In genomic region chr2:141386168-141386567, GRCh38 we compare ENCODE assay signal across 24 cellular contexts.
A peak's percentile ranks its signal among the peaks of the same experiment; 100 is the strongest.
DNase-seq lines count a peak whose midpoint lies in the region; ATAC-seq, FAIRE-seq and TF ChIP-seq lines count a peak whose summit lies in the region.
"Had no signal": no experiment of that assay in that cellular context is flagged by ENCODE, and none has a peak within 500 bp of the region (broad histone marks: within the 10 kb centered on the region; RNA-seq: fewer than 3 reads in every experiment).

No MANE protein-coding gene starts in this region.

- H2AK9ac ChIP-seq in IMR-90 (replicated peaks; ENCODE audit: low read depth, low read length, poor library complexity), result no peak overlapping the region

- no peak overlapping the region for H2AK5ac ChIP-seq in IMR-90 (ENCODE audit: low read depth, low read length)

- H2AFZ ChIP-seq in HepG2 (ENCODE audit: low read length), result no peak overlapping the region
- no peak overlapping the region for H2AFZ ChIP-seq in IMR-90 (replicated peaks; ENCODE audit: low read length, poor library complexity)

- H4K91ac ChIP-seq in IMR-90 (ENCODE audit: insufficient read depth, low read depth, low read length), result no peak overlapping the region

- TF ChIP-seq POLR2A in HepG2 (IDR thresholded peaks at IDR 0.05; ENCODE audit: insufficient read depth in 1 of 2, low read depth in 2 of 2, low read length in 2 of 2), result no peak
- TF ChIP-seq POLR2A in right lobe of liver (IDR thresholded peaks at IDR 0.05), result no peak
- no peak for TF ChIP-seq POLR2A in IMR-90 (IDR thresholded peaks at IDR 0.05; ENCODE audit: low read depth, low read length)

- POLR2A ChIA-PET in HepG2 (lab: Yijun Ruan, JAX), result no interaction called here
- POLR2A ChIA-PET in IMR-90 (lab: Charles Lee; ENCODE audit: unreplicated experiment), result no interaction called here

- no peak for TF ChIP-seq CTCF in HepG2 (CRISPR knock-in tag; IDR thresholded peaks at IDR 0.05)
- TF ChIP-seq CTCF in right lobe of liver (IDR thresholded peaks at IDR 0.05), result no peak
- TF ChIP-seq CTCF in IMR-90 (conservative IDR thresholded peaks at IDR 0.05; ENCODE audit: low read depth, low read length), result no peak

- in situ Hi-C loops in HepG2 (cut with HindIII; ENCODE audit: extremely low pct_ligation_motif_present, low pct_unique_long_range_greater_than_20kb) (no loop called here), IMR-90 (cut with MboI; ENCODE audit: low sequenced_read_pairs) (no loop called here), HAP-1 (cut with MboI; ENCODE audit: low sequenced_read_pairs) (no loop called here)

- H3K18ac ChIP-seq in IMR-90 (ENCODE audit: low read depth, low read length), result no peak overlapping the region

- CTCF ChIA-PET in HepG2 (lab: Yijun Ruan, JAX; ENCODE audit: low intra/inter-chr PET ratio, low total read pairs), result no interaction called here
- CTCF ChIA-PET in IMR-90 (lab: Yijun Ruan, JAX), result no interaction called here

- H3K56ac ChIP-seq in IMR-90 (ENCODE audit: extremely low read depth, insufficient read depth, low read length), result no peak overlapping the region

- dilution Hi-C loops in IMR-90 (cut with HindIII; ENCODE audit: low sequenced_read_pairs, unreplicated experiment), result no loop called here

- no peak for TF ChIP-seq RAD21 in HepG2 (CRISPR knock-in tag; IDR thresholded peaks at IDR 0.05)
- TF ChIP-seq RAD21 in IMR-90 (IDR thresholded peaks at IDR 0.05; ENCODE audit: low read length), result no peak

- H3K4me2 ChIP-seq in HepG2 (ENCODE audit: low read depth, low read length) (no peak overlapping the region), IMR-90 (ENCODE audit: low read depth, low read length) (no peak overlapping the region)
- H3K4me2 ChIP-seq: BLaER1 had no signal

- no peak overlapping the region for H2BK5ac ChIP-seq in IMR-90 (ENCODE audit: low read depth, low read length, poor library complexity, severe bottlenecking)

- ATAC-seq in HepG2 (no peak), right lobe of liver (no peak), IMR-90 (ENCODE audit: low read depth) (no peak)
- ATAC-seq: GM12878 had no signal

- H3K36me3 ChIP-seq in HepG2 (replicated peaks in 1 of 2; ENCODE audit: control insufficient read depth in 1 of 2, insufficient read depth in 2 of 2, low read length in 2 of 2), result no peaks in the 10 kb centered on the region
- no peaks in the 10 kb centered on the region for H3K36me3 ChIP-seq in right lobe of liver
- no peaks in the 10 kb centered on the region for H3K36me3 ChIP-seq in IMR-90 (ENCODE audit: control insufficient read depth, insufficient read depth, low read length)
- no peaks in the 10 kb centered on the region for H3K36me3 ChIP-seq in HAP-1 (replicated peaks)
- H3K36me3 ChIP-seq: BE2C, BLaER1 had no signal

- H3K4ac ChIP-seq in IMR-90 (ENCODE audit: low read depth, low read length), result no peak overlapping the region

- intact Hi-C loops in HepG2 (cut with micrococcal nuclease; ENCODE audit: unreplicated experiment), result no loop called here
- intact Hi-C loops in right lobe of liver (cut with DNase I), result no loop called here
- intact Hi-C loops in IMR-90 (cut with micrococcal nuclease), result no loop called here

- H3K27ac ChIP-seq in HepG2 (ENCODE audit: extremely low read length, insufficient read depth, low read length) (no peak overlapping the region), right lobe of liver (no peak overlapping the region), IMR-90 (ENCODE audit: insufficient read depth, low read length) (no peak overlapping the region)
- H3K27ac ChIP-seq: 22Rv1, BLaER1 had no signal

- FAIRE-seq in HepG2 (lab: Jason Lieb, UNC), result no peak
- FAIRE-seq: GM12878, GM12892, GM18507 had no signal

- H3K79me2 ChIP-seq in HepG2 (ENCODE audit: insufficient read depth, low read length), result no peaks in the 10 kb centered on the region

- BruUV-seq in HepG2 (replicated peaks; lab: Mats Ljungman, UMichigan), result no TSS peak
- BruUV-seq in IMR-90 (replicated peaks; lab: Mats Ljungman, UMichigan), result no TSS peak

- H3K27me3 ChIP-seq in HepG2 (ENCODE audit: control insufficient read depth in 1 of 2, insufficient read depth in 2 of 2, low read length in 2 of 2), result no peaks in the 10 kb centered on the region
- H3K27me3 ChIP-seq in right lobe of liver, result no peaks in the 10 kb centered on the region
- no peaks in the 10 kb centered on the region for H3K27me3 ChIP-seq in IMR-90 (ENCODE audit: control insufficient read depth, insufficient read depth, low read length)
- no peaks in the 10 kb centered on the region for H3K27me3 ChIP-seq in HAP-1 (ENCODE audit: low read depth)
- H3K27me3 ChIP-seq: BE2C, BLaER1 had no signal

- H3K9ac ChIP-seq in HepG2 (ENCODE audit: insufficient read depth, low read depth, low read length) (no peak overlapping the region), IMR-90 (ENCODE audit: low read depth, low read length) (no peak overlapping the region)
- H3K9ac ChIP-seq: BLaER1 had no signal

- no peak overlapping the region for H4K8ac ChIP-seq in IMR-90 (ENCODE audit: low read depth in 2 of 2, low read length in 2 of 2)

- DNase-seq in HepG2 (ENCODE audit: low spot score), result no peak
- DNase-seq in right lobe of liver, result no peak
- no peak for DNase-seq in IMR-90
- DNase-seq in NCI-H2171 treated with DMSO at 0.1 percent for 48 hours (lab: John Stamatoyannopoulos, UW), result no peak
- DNase-seq in HAP-1 (ENCODE audit: low spot score in 2 of 2), result no peak
- DNase-seq: ACHN; BE2C; C1 segment of cervical spinal cord; CD4-positive, alpha-beta memory T cell; CD4-positive, CD25-positive, alpha-beta regulatory T cell; CD8-positive, alpha-beta memory T cell; COR-L47; DMS 273 treated with DMSO at 0.1 percent for 48 hours; DMS153; DMS53; DMS79; DND-41; EL; GDM1 had no signal

- H4K20me1 ChIP-seq in HepG2 (ENCODE audit: insufficient read depth, low read length), result no peaks in the 10 kb centered on the region
- H4K20me1 ChIP-seq in IMR-90 (ENCODE audit: insufficient read depth, low read length), result no peaks in the 10 kb centered on the region
- H4K20me1 ChIP-seq: BLaER1 had no signal

- no peak overlapping the region for H3K4me3 ChIP-seq in HepG2 (replicated peaks in 1 of 3; ENCODE audit: insufficient read depth in 1 of 3, low read depth in 2 of 3, low read length in 3 of 3)
- no peak overlapping the region for H3K4me3 ChIP-seq in right lobe of liver
- no peak overlapping the region for H3K4me3 ChIP-seq in IMR-90 (ENCODE audit: insufficient read depth, low read depth, low read length)
- no peak overlapping the region for H3K4me3 ChIP-seq in HAP-1
- H3K4me3 ChIP-seq: BLaER1, GM12878 had no signal

- no peak for TF ChIP-seq EP300 in HepG2 (IDR thresholded peaks at IDR 0.05; ENCODE audit: low read depth in 2 of 2, low read length in 2 of 2)
- TF ChIP-seq EP300 in HepG2 (CRISPR knock-in tag; IDR thresholded peaks at IDR 0.05; ENCODE audit: borderline replicate concordance), result no peak

- H3K4me1 ChIP-seq in HepG2 (ENCODE audit: insufficient read depth, low read length) (no peaks in the 10 kb centered on the region), right lobe of liver (no peaks in the 10 kb centered on the region), IMR-90 (ENCODE audit: control insufficient read depth, insufficient read depth, low read length) (0 out of 2 replicates have a peak, but pooled peaks cover 1% of the 10 kb centered on the region), HAP-1 (no peaks in the 10 kb centered on the region)
- H3K4me1 ChIP-seq: BE2C, BLaER1 had no signal

- H3K9me3 ChIP-seq in HepG2 (ENCODE audit: low read length) (no peaks in the 10 kb centered on the region), right lobe of liver (no peaks in the 10 kb centered on the region), IMR-90 (ENCODE audit: control insufficient read depth, insufficient read depth, low read length) (no peaks in the 10 kb centered on the region), HAP-1 (no peaks in the 10 kb centered on the region)
- H3K9me3 ChIP-seq: BE2C, BLaER1 had no signal

- H4K5ac ChIP-seq in IMR-90 (ENCODE audit: low read depth, low read length), result no peak overlapping the region

- H3K23ac ChIP-seq in IMR-90 (ENCODE audit: low read depth, low read length), result no peak overlapping the region

- H3K9me1 ChIP-seq in IMR-90 (ENCODE audit: insufficient read depth, low read length), result no peaks in the 10 kb centered on the region

- H2BK120ac ChIP-seq in IMR-90 (ENCODE audit: low read depth, low read length), result no peak overlapping the region

- no peak overlapping the region for H2BK15ac ChIP-seq in IMR-90 (ENCODE audit: low read depth, low read length)

- no peak overlapping the region for H2BK20ac ChIP-seq in IMR-90 (ENCODE audit: low read depth, low read length)

- H3K79me1 ChIP-seq in IMR-90 (ENCODE audit: low read depth in 1 of 2, low read length in 2 of 2), result no peaks in the 10 kb centered on the region

- no peak overlapping the region for H3K14ac ChIP-seq in IMR-90 (replicated peaks; ENCODE audit: low read depth, low read length)

TF ChIP-seq in HepG2, 621 proteins besides CTCF, POLR2A, EP300 and RAD21:
- TF ChIP-seq MAFK (conservative IDR thresholded peaks at IDR 0.05 in 1 of 2, IDR thresholded peaks at IDR 0.05 in 1 of 2; ENCODE audit: low read length in 2 of 2) (peak; percentile 69 to 83), MAFF (IDR thresholded peaks at IDR 0.05; ENCODE audit: low read depth, low read length) (peak; percentile 74; the same call in 1 of the 2 replicates), SPEN (CRISPR knock-in tag; IDR thresholded peaks at IDR 0.05; ENCODE audit: low read depth) (no peak)

TF ChIP-seq in IMR-90, 13 proteins besides CTCF, POLR2A, EP300 and RAD21:
- TF ChIP-seq SMC3 (IDR thresholded peaks at IDR 0.05; ENCODE audit: low read depth, low read length), result no peak
- no peak for TF ChIP-seq NFE2L2 (IDR thresholded peaks at IDR 0.05; ENCODE audit: low read depth, low read length)
- peak; percentile 55 for TF ChIP-seq MAFK (IDR thresholded peaks at IDR 0.05; ENCODE audit: low read depth, low read length)
- TF ChIP-seq BHLHE40 (IDR thresholded peaks at IDR 0.05; ENCODE audit: low read depth, low read length), result no peak
